In genomic region chr5:57491369-57491965, GRCh38 we compare ENCODE assay signal across 34 cellular contexts. TPM values are rescaled to one million over a fixed set of nuclear protein-coding genes. Genes with fewer than 3 reads are reported as not detected.
"Had no signal": no experiment of that assay in that cellular context is flagged by ENCODE, and none has a peak within 500 bp of the region (broad histone marks: within the 10 kb centered on the region; RNA-seq: fewer than 3 reads in every experiment).

No MANE protein-coding gene starts in this region.

- H3K4me1 ChIP-seq: parathyroid adenoma, psoas muscle had no signal

- H3K36me3 Mint-ChIP-seq: activated naive CD8-positive, alpha-beta T cell; immature natural killer cell had no signal

- H3K9ac ChIP-seq: parathyroid adenoma had no signal

- H3K27ac Mint-ChIP-seq: activated naive CD8-positive, alpha-beta T cell; activated T-cell treated with anti-CD3 and anti-CD28 coated beads, Interleukin-2, amount 50 U/mL, for 72 hours; effector memory CD8-positive, alpha-beta T cell; immature natural killer cell; T-helper 2 cell treated with Interferon-gamma antibody and Interleukin-4, amounts not matched to agents 5 μg/mL and 100 μg/mL, for 36 hours had no signal

- H3K36me3 ChIP-seq: esophagus muscularis mucosa, heart left ventricle, tibial nerve had no signal

- H3K4me3 Mint-ChIP-seq: activated naive CD8-positive, alpha-beta T cell; activated T-cell treated with anti-CD3 and anti-CD28 coated beads, Interleukin-2, amount 50 U/mL, for 72 hours; effector memory CD8-positive, alpha-beta T cell; immature natural killer cell; naive thymus-derived CD4-positive, alpha-beta T cell; neural crest cell; T-helper 2 cell treated with Interferon-gamma antibody and Interleukin-4, amounts not matched to agents 5 μg/mL and 100 μg/mL, for 36 hours had no signal

- H3K27ac ChIP-seq: body of pancreas, coronary artery, esophagus muscularis mucosa, foreskin keratinocyte, heart left ventricle, parathyroid adenoma, psoas muscle, tibial nerve, VCaP had no signal

- H3K4me1 Mint-ChIP-seq: immature natural killer cell had no signal

- FAIRE-seq: kidney, TTC549 had no signal

- DNase-seq: activated CD4-positive, alpha-beta T cell treated with anti-CD3 and anti-CD28 coated beads for 4 hours; activated CD4-positive, alpha-beta T cell treated with anti-CD3 and anti-CD28 coated beads, Interleukin-2, amount 50 U/mL, for 4 hours; activated naive CD4-positive, alpha-beta T cell; activated T-cell treated with anti-CD3 and anti-CD28 coated beads for 4 hours; activated T-cell treated with anti-CD3 and anti-CD28 coated beads, Interleukin-2, amount 50 U/mL, for 72 hours; anterior cingulate cortex; body of pancreas; effector memory CD8-positive, alpha-beta T cell; foreskin keratinocyte; heart left ventricle; hypothalamus; immature natural killer cell; kidney; left colon; midbrain; naive thymus-derived CD4-positive, alpha-beta T cell; nucleus accumbens; psoas muscle; stimulated activated CD4-positive, alpha-beta T cell treated with anti-CD3 and anti-CD28 coated beads, Interleukin-15, amount 100 ng/mL, for 24 hours; stimulated activated CD4-positive, alpha-beta T cell treated with anti-CD3 and anti-CD28 coated beads, Interleukin-2, amount 100 ng/mL, for 24 hours; stimulated activated naive CD4-positive, alpha-beta T cell had no signal

- H2AFZ ChIP-seq: parathyroid adenoma had no signal

- H3K27me3 Mint-ChIP-seq: activated naive CD8-positive, alpha-beta T cell; naive thymus-derived CD4-positive, alpha-beta T cell had no signal

- H3K9me3 ChIP-seq: body of pancreas, esophagus muscularis mucosa, heart left ventricle, psoas muscle, tibial nerve had no signal

- H3K79me2 ChIP-seq: parathyroid adenoma had no signal

- ATAC-seq: activated T-cell treated with anti-CD3 and anti-CD28 coated beads, Interleukin-2, amount 50 U/mL, for 72 hours; body of pancreas; effector memory CD8-positive, alpha-beta T cell; foreskin keratinocyte; heart left ventricle; left colon; naive thymus-derived CD4-positive, alpha-beta T cell; psoas muscle had no signal

- H3K27me3 ChIP-seq: body of pancreas, esophagus muscularis mucosa, foreskin keratinocyte, heart left ventricle, tibial nerve had no signal

- H3K4me3 ChIP-seq: body of pancreas, coronary artery, esophagus muscularis mucosa, heart left ventricle, psoas muscle, tibial nerve had no signal

- H3K9me3 Mint-ChIP-seq: activated T-cell treated with anti-CD3 and anti-CD28 coated beads, Interleukin-2, amount 50 U/mL, for 72 hours; naive thymus-derived CD4-positive, alpha-beta T cell; neural crest cell; T-helper 2 cell treated with Interferon-gamma antibody and Interleukin-4, amounts not matched to agents 5 μg/mL and 100 μg/mL, for 36 hours had no signal

RNA-seq across cellular contexts. Expression of gene ACTBL2, which starts 8.9 kb away (rescaled TPM):
- total RNA-seq: activated T-cell treated with anti-CD3 and anti-CD28 coated beads, Interleukin-2, amount 50 U/mL, for 72 hours; body of pancreas; cardiac septum; cerebellum; esophagus muscularis mucosa; left colon; naive thymus-derived CD4-positive, alpha-beta T cell; neural crest cell; psoas muscle; temporal lobe; tibial nerve; ureter had no signal
- polyA plus RNA-seq: foreskin keratinocyte; heart left ventricle; immature natural killer cell; naive thymus-derived CD4-positive, alpha-beta T cell; psoas muscle had no signal
